23 cellular contexts compared by ENCODE assay signal in genomic region chr19:47643281-47643680, GRCh38.
"Had no signal": no experiment of that assay in that cellular context is flagged by ENCODE, and none has a peak within 500 bp of the region (broad histone marks: within the 10 kb centered on the region; RNA-seq: fewer than 3 reads in every experiment).

No MANE protein-coding gene starts in this region.

- H3K27me3 ChIP-seq: esophagus muscularis mucosa, foreskin keratinocyte, gastroesophageal sphincter, heart left ventricle, hepatocyte, left lung, neutrophil, right atrium auricular region, testis, tibial nerve, upper lobe of right lung, uterus had no signal

- H3K36me3 ChIP-seq: gastroesophageal sphincter, prostate gland, right atrium auricular region, uterus had no signal

- ATAC-seq: foreskin keratinocyte; gastroesophageal sphincter; left cardiac atrium; left lung; lower lobe of right lung; natural killer cell; sciatic nerve; stimulated activated memory B cell treated with anti-CD40 and anti-IgM and Interleukin-4, amounts not matched to agents 10 μg/mL and 1 μg/mL and 100 μg/mL, for 72 hours; stimulated activated naive CD8-positive, alpha-beta T cell treated with anti-CD3 and anti-CD28 coated beads, Interleukin-15, Interleukin-2, amounts not matched to agents 100 U/mL and 50 U/mL, for 24 hours; upper lobe of right lung had no signal

- H3K4me1 ChIP-seq: uterus had no signal

- DNase-seq: dermis blood vessel endothelial cell; effector memory CD4-positive, alpha-beta T cell; foreskin keratinocyte; heart left ventricle; left cardiac atrium; left lung; lower lobe of right lung; natural killer cell; stimulated activated CD4-positive, alpha-beta T cell treated with anti-CD3 and anti-CD28 coated beads, Interleukin-2, amount 100 ng/mL, for 24 hours; stimulated activated CD4-positive, alpha-beta T cell treated with anti-CD3 and anti-CD28 coated beads, Interleukin-4, amount 100 ng/mL, for 24 hours; stimulated activated naive CD8-positive, alpha-beta T cell treated with anti-CD3 and anti-CD28 coated beads, Interleukin-15, Interleukin-2, amounts not matched to agents 100 U/mL and 50 U/mL, for 24 hours; testis; upper lobe of right lung; uterus had no signal

- H3K4me3 ChIP-seq: esophagus muscularis mucosa, gastroesophageal sphincter, heart left ventricle, hepatocyte, left lung, lower lobe of right lung, prostate gland, right atrium auricular region, testis, tibial nerve, upper lobe of right lung, uterus had no signal

- H2AFZ ChIP-seq: hepatocyte had no signal

- H3K4me2 ChIP-seq: hepatocyte had no signal

- H3K27ac ChIP-seq: esophagus muscularis mucosa, foreskin keratinocyte, gastroesophageal sphincter, hepatocyte, left lung, lower lobe of right lung, neutrophil, right atrium auricular region, testis, tibial nerve, upper lobe of right lung had no signal

- H3K9me3 ChIP-seq: esophagus muscularis mucosa, gastroesophageal sphincter, heart left ventricle, left lung, lower lobe of right lung, neutrophil, prostate gland, right atrium auricular region, testis, tibial nerve, upper lobe of right lung, uterus had no signal
